In genomic region chr2:143579456-143579855, GRCh38 we compare ENCODE assay signal across 36 cellular contexts.
"Had no signal": no experiment of that assay in that cellular context is flagged by ENCODE, and none has a peak within 500 bp of the region (broad histone marks: within the 10 kb centered on the region; RNA-seq: fewer than 3 reads in every experiment).

No MANE protein-coding gene starts in this region.

- H3K27me3 Mint-ChIP-seq: activated B cell treated with CpG ODN at 0.5 μM for 24 hours; activated CD8-positive, alpha-beta T cell treated with anti-CD3 and anti-CD28 coated beads for 36 hours; activated naive CD4-positive, alpha-beta T cell treated with anti-CD3 and anti-CD28 coated beads, Interleukin-2, amount 50 U/mL, for 24 hours; activated naive CD8-positive, alpha-beta T cell treated with anti-CD3 and anti-CD28 coated beads for 36 hours; activated naive CD8-positive, alpha-beta T cell treated with anti-CD3 and anti-CD28 coated beads, Interleukin-2, amount 50 U/mL, for 24 hours; effector memory CD8-positive, alpha-beta T cell had no signal

- H3K79me2 ChIP-seq: hepatocyte had no signal

- H3K9me3 ChIP-seq: adrenal gland, body of pancreas, esophagus muscularis mucosa, gastrocnemius medialis, heart right ventricle had no signal

- H3K27ac Mint-ChIP-seq: activated B cell treated with CpG ODN at 0.5 μM for 24 hours; activated CD8-positive, alpha-beta T cell treated with anti-CD3 and anti-CD28 coated beads for 36 hours; activated naive CD4-positive, alpha-beta T cell treated with anti-CD3 and anti-CD28 coated beads for 36 hours; activated naive CD4-positive, alpha-beta T cell treated with anti-CD3 and anti-CD28 coated beads, Interleukin-2, amount 50 U/mL, for 24 hours; activated naive CD8-positive, alpha-beta T cell treated with anti-CD3 and anti-CD28 coated beads for 36 hours; activated naive CD8-positive, alpha-beta T cell treated with anti-CD3 and anti-CD28 coated beads, Interleukin-2, amount 50 U/mL, for 24 hours; activated T-helper 1 cell treated with anti-CD3 and anti-CD28 coated beads, Interleukin-12 subunit alpha, Interleukin-12 subunit beta, Interleukin-2, Interleukin-4 antibody, amounts not matched to agents 30 ng/mL and 10 ng/mL and 1 ng/mL, durations not matched to agents 14 hours and 24 hours and 36 hours; activated T-helper 2 cell treated with anti-CD3 and anti-CD28 coated beads, Interferon-gamma antibody, Interleukin-2, Interleukin-4, amounts not matched to agents 10 μg/mL and 5 μg/mL and 100 μg/mL, durations not matched to agents 14 hours and 24 hours and 36 hours; effector memory CD8-positive, alpha-beta T cell; T-helper 2 cell treated with Interferon-gamma antibody and Interleukin-4, amounts not matched to agents 5 μg/mL and 100 μg/mL, for 36 hours had no signal

- H3K4me3 ChIP-seq: adrenal gland, body of pancreas, esophagus muscularis mucosa, gastrocnemius medialis, heart right ventricle, hepatocyte had no signal

- DNase-seq: activated B cell treated with CpG ODN at 0.5 μM for 24 hours; activated CD4-positive, alpha-beta T cell treated with anti-CD3 and anti-CD28 coated beads for 48 hours; activated CD4-positive, alpha-beta T cell treated with anti-CD3 and anti-CD28 coated beads, Interleukin-2, amount 50 U/mL, for 1 hour; activated CD4-positive, alpha-beta T cell treated with anti-CD3 and anti-CD28 coated beads, Interleukin-2, amount 50 U/mL, for 48 hours; activated CD8-positive, alpha-beta memory T cell treated with anti-CD3 and anti-CD28 coated beads for 24 hours; activated CD8-positive, alpha-beta memory T cell treated with anti-CD3 and anti-CD28 coated beads, Interleukin-2, amount 50 U/mL, for 4 hours; activated CD8-positive, alpha-beta T cell treated with anti-CD3 and anti-CD28 coated beads for 36 hours; activated effector memory CD4-positive, alpha-beta T cell treated with anti-CD3 and anti-CD28 coated beads, Interleukin-2, amount 50 U/mL, for 16 hours; activated naive CD4-positive, alpha-beta T cell treated with anti-CD3 and anti-CD28 coated beads for 36 hours; activated naive CD8-positive, alpha-beta T cell treated with anti-CD3 and anti-CD28 coated beads for 36 hours; activated naive CD8-positive, alpha-beta T cell treated with anti-CD3 and anti-CD28 coated beads, Interleukin-2, amount 50 U/mL, for 24 hours; activated T-cell treated with anti-CD3 and anti-CD28 coated beads, Interleukin-2, amount 50 U/mL, for 1 hour; activated T-cell treated with anti-CD3 and anti-CD28 coated beads, Interleukin-2, amount 50 U/mL, for 48 hours; adrenal gland; amygdala; aorta; body of pancreas; caudate nucleus; cortex of kidney; dermis blood vessel endothelial cell; effector CD4-positive, alpha-beta T cell; effector memory CD8-positive, alpha-beta T cell; erythroblast; foreskin keratinocyte; gastrocnemius medialis; heart right ventricle; T1000; WERI-Rb-1 had no signal

- H3K9me3 Mint-ChIP-seq: activated B cell treated with CpG ODN at 0.5 μM for 24 hours; activated T-helper 1 cell treated with anti-CD3 and anti-CD28 coated beads, Interleukin-12 subunit alpha, Interleukin-12 subunit beta, Interleukin-2, Interleukin-4 antibody, amounts not matched to agents 30 ng/mL and 10 ng/mL and 1 ng/mL, durations not matched to agents 14 hours and 24 hours and 36 hours; activated T-helper 2 cell treated with anti-CD3 and anti-CD28 coated beads, Interferon-gamma antibody, Interleukin-2, Interleukin-4, amounts not matched to agents 10 μg/mL and 5 μg/mL and 100 μg/mL, durations not matched to agents 14 hours and 24 hours and 36 hours; effector memory CD8-positive, alpha-beta T cell; T-helper 2 cell treated with Interferon-gamma antibody and Interleukin-4, amounts not matched to agents 5 μg/mL and 100 μg/mL, for 36 hours had no signal

- H3K27ac ChIP-seq: adrenal gland, body of pancreas, esophagus muscularis mucosa, foreskin keratinocyte, gastrocnemius medialis, heart right ventricle, hepatocyte, WERI-Rb-1 had no signal

- H3K36me3 ChIP-seq: adrenal gland, esophagus muscularis mucosa, gastrocnemius medialis, heart right ventricle, WERI-Rb-1 had no signal

- FAIRE-seq: colon had no signal

- H3K27me3 ChIP-seq: adrenal gland, body of pancreas, esophagus muscularis mucosa, gastrocnemius medialis, heart right ventricle, hepatocyte had no signal

- H3K4me1 ChIP-seq: adrenal gland, body of pancreas, foreskin keratinocyte, gastrocnemius medialis had no signal

- ATAC-seq: activated CD4-positive, CD25-positive, alpha-beta regulatory T cell treated with anti-CD3 and anti-CD28 coated beads, Interleukin-2, amount 50 U/mL, for 24 hours; activated CD8-positive, alpha-beta T cell treated with anti-CD3 and anti-CD28 coated beads for 36 hours; activated naive CD8-positive, alpha-beta T cell treated with anti-CD3 and anti-CD28 coated beads, Interleukin-2, amount 50 U/mL, for 24 hours; body of pancreas; effector memory CD8-positive, alpha-beta T cell; foreskin keratinocyte; gastrocnemius medialis; heart right ventricle had no signal

- H2AFZ ChIP-seq: hepatocyte had no signal

- H3K4me2 ChIP-seq: hepatocyte had no signal

- H3K4me1 Mint-ChIP-seq: activated B cell treated with CpG ODN at 0.5 μM for 24 hours had no signal

- H3K4me3 Mint-ChIP-seq: activated B cell treated with CpG ODN at 0.5 μM for 24 hours; activated CD8-positive, alpha-beta T cell treated with anti-CD3 and anti-CD28 coated beads for 36 hours; activated naive CD4-positive, alpha-beta T cell treated with anti-CD3 and anti-CD28 coated beads for 36 hours; activated naive CD4-positive, alpha-beta T cell treated with anti-CD3 and anti-CD28 coated beads, Interleukin-2, amount 50 U/mL, for 24 hours; activated naive CD8-positive, alpha-beta T cell treated with anti-CD3 and anti-CD28 coated beads for 36 hours; activated naive CD8-positive, alpha-beta T cell treated with anti-CD3 and anti-CD28 coated beads, Interleukin-2, amount 50 U/mL, for 24 hours; activated T-helper 1 cell treated with anti-CD3 and anti-CD28 coated beads, Interleukin-12 subunit alpha, Interleukin-12 subunit beta, Interleukin-2, Interleukin-4 antibody, amounts not matched to agents 30 ng/mL and 10 ng/mL and 1 ng/mL, durations not matched to agents 14 hours and 24 hours and 36 hours; T-helper 2 cell treated with Interferon-gamma antibody and Interleukin-4, amounts not matched to agents 5 μg/mL and 100 μg/mL, for 36 hours had no signal
